Comparison of ENCODE assay signal across 12 cellular contexts in the genomic region with DNA sequence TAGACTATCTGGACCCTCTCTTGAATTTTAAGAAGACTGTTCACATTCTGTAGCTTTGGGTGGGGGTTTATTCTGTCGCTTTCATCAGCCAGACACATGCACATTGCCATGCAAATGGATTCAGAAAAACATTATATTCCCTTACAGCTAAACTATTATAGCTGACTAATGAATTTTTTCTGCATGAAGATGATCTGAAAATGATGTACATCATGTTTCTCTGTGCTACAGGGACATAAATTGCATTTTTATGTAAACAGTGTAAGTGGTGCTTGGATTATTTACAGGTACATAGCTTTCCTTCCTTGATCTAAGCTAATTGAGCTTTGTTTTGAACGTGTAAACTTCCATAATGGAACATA. TPM values are rescaled to one million over a fixed set of nuclear protein-coding genes. Genes with fewer than 3 reads are reported as not detected.
DNase-seq lines count a peak whose midpoint lies in the region; ATAC-seq and TF ChIP-seq lines count a peak whose summit lies in the region.
"Had no signal": no experiment of that assay in that cellular context is flagged by ENCODE, and none has a peak within 500 bp of the region (broad histone marks: within the 10 kb centered on the region; RNA-seq: fewer than 3 reads in every experiment).

No MANE protein-coding gene starts in this region.

- H3K4me3 ChIP-seq in AG04450 (ENCODE audit: low read depth, low read length) (peak overlapping the region; percentile 83), MG63 (peak overlapping the region; percentile 63)

- H3K27me3 ChIP-seq in AG04450 (ENCODE audit: control insufficient read depth, insufficient read depth, low read length) (no peaks in the 10 kb centered on the region), MG63 (no peaks in the 10 kb centered on the region)

- POLR2A ChIA-PET in AG04450 (lab: Yijun Ruan, JAX) = no interaction called here

- TF ChIP-seq CTCF in AG04450 (IDR thresholded peaks at IDR 0.05; ENCODE audit: low read depth, low read length) = no peak
- no peak for TF ChIP-seq CTCF in endothelial cell (IDR thresholded peaks at IDR 0.05; ENCODE audit: unreplicated experiment)
- no peak for TF ChIP-seq CTCF in nephron progenitor cell (IDR thresholded peaks at IDR 0.05)
- TF ChIP-seq CTCF in GM10266 (IDR thresholded peaks at IDR 0.05; ENCODE audit: control insufficient read depth, insufficient read depth, low read depth, missing control alignments) = no peak

- H3K4me3 Mint-ChIP-seq in endothelial cell (ENCODE audit: unreplicated experiment) (peak overlapping the region; percentile 95), nephron progenitor cell (peak overlapping the region; percentile 87)

- peaks cover 5% of the 10 kb centered on the region for H3K27me3 Mint-ChIP-seq in endothelial cell (ENCODE audit: unreplicated experiment)
- H3K27me3 Mint-ChIP-seq in nephron progenitor cell (ENCODE audit: low read depth, poor library complexity) = peaks cover 92% of the 10 kb centered on the region

- DNase-seq in AG04450 (ENCODE audit: low read depth, low spot score) = no peak
- DNase-seq in MG63 = no peak
- no peak for DNase-seq in endothelial cell (ENCODE audit: low spot score)
- DNase-seq in nephron progenitor cell = no peak
- no peak for DNase-seq in GM10266 (ENCODE audit: extremely low spot score)
- DNase-seq in stimulated activated CD4-positive, alpha-beta T cell treated with anti-CD3 and anti-CD28 coated beads, Interleukin-2, amount 100 ng/mL, for 24 hours = no peak
- no peak for DNase-seq in dermis blood vessel endothelial cell
- DNase-seq: CD8-positive, alpha-beta T cell; NCI-H446 treated with DMSO at 0.1 percent for 48 hours; stimulated activated naive CD4-positive, alpha-beta T cell; T-helper 2 cell had no signal

- peaks cover 2% of the 10 kb centered on the region for H3K36me3 ChIP-seq in MG63

- H3K27ac ChIP-seq in AG04450 (ENCODE audit: low read depth, low read length) = no peak overlapping the region

- CTCF ChIA-PET in AG04450 (lab: Charles Lee) = interaction anchor here (1.0 to 2.1 kb wide), 7 partner anchors 21 to 438 kb away, joined by 3 to 6 read pairs (median 5); no protein-coding TSS in a partner anchor

- ATAC-seq in GM21423 (IDR thresholded peaks at IDR 0.05; ENCODE audit: unreplicated experiment) = no peak
- ATAC-seq: CD8-positive, alpha-beta T cell had no signal

- H3K27ac Mint-ChIP-seq in endothelial cell (ENCODE audit: unreplicated experiment) (no peak overlapping the region), nephron progenitor cell (no peak overlapping the region)
- H3K27ac Mint-ChIP-seq: CD8-positive, alpha-beta T cell had no signal

- H3K4me1 Mint-ChIP-seq in endothelial cell (ENCODE audit: unreplicated experiment) (peaks cover 41% of the 10 kb centered on the region), nephron progenitor cell (peaks cover 25% of the 10 kb centered on the region)

- H3K9me3 Mint-ChIP-seq in endothelial cell (ENCODE audit: unreplicated experiment) (no peaks in the 10 kb centered on the region), nephron progenitor cell (peaks cover 4% of the 10 kb centered on the region)
- H3K9me3 Mint-ChIP-seq: CD8-positive, alpha-beta T cell had no signal

- no peaks in the 10 kb centered on the region for H3K36me3 Mint-ChIP-seq in endothelial cell (ENCODE audit: low read depth, unreplicated experiment)
- H3K36me3 Mint-ChIP-seq in nephron progenitor cell (ENCODE audit: low read depth) = no peaks in the 10 kb centered on the region
- H3K36me3 Mint-ChIP-seq: CD8-positive, alpha-beta T cell had no signal

- H3K9me3 ChIP-seq in AG04450 (ENCODE audit: control insufficient read depth, insufficient read depth, low read length) (no peaks in the 10 kb centered on the region), MG63 (no peaks in the 10 kb centered on the region)

RNA-seq across cellular contexts. Expression of gene MET, which starts 1.5 kb away (rescaled TPM):
- polyA plus RNA-seq in AG04450 (2011; rRNA removed) = 15.5 and 20.8 TPM in 2 replicates
- 47.3 and 60.1 TPM in 2 replicates for polyA minus RNA-seq in AG04450 (2011; rRNA and poly(A)+ RNA removed)
- 46.7 and 49.4 TPM in 2 replicates for total RNA-seq in MG63 (2014; rRNA removed; shearing (Covaris generic); ENCODE audit: low replicate concordance)
- total RNA-seq in endothelial cell (ENCODE audit: unreplicated experiment) (35.1 TPM), dermis blood vessel endothelial cell (66.4 and 113 TPM in 2 replicates)
- total RNA-seq: CD8-positive, alpha-beta T cell had no signal
